18 cellular contexts compared by ENCODE assay signal in the genomic region with DNA sequence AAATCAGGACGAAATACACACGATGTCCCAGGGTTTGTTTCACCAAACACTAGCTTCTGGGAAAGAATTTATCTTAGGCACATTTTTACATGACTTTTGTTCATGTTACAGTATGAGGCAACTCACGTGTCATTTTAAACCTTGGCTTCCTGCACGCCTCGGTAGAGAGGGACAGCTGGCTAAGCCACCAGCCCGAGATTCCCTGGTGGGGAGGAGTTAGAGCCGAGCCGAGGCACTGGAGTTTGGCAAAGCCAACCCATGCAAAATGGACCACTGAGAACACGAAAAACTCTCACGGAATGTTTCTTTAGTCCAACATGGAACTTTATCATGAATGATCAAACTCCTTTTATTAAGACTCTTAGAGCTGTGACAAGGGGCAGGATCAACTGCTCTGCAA.
A peak's percentile ranks its signal among the peaks of the same experiment; 100 is the strongest.
DNase-seq lines count a peak whose midpoint lies in the region; ATAC-seq and TF ChIP-seq lines count a peak whose summit lies in the region.
"Had no signal": no experiment of that assay in that cellular context is flagged by ENCODE, and none has a peak within 500 bp of the region (broad histone marks: within the 10 kb centered on the region; RNA-seq: fewer than 3 reads in every experiment).

No MANE protein-coding gene starts in this region.

- peaks cover 32% of the 10 kb centered on the region for H3K9me2 ChIP-seq in GM23338 (ENCODE audit: insufficient read depth)

- H3K27ac ChIP-seq in GM23338 (ENCODE audit: low read depth) = no peak overlapping the region
- H3K27ac ChIP-seq in WERI-Rb-1 = no peak overlapping the region
- no peak overlapping the region for H3K27ac ChIP-seq in skeletal muscle tissue (ENCODE audit: low read depth, low read length)
- no peak overlapping the region for H3K27ac ChIP-seq in foreskin keratinocyte
- H3K27ac ChIP-seq: HL-60 had no signal

- H3K36me3 Mint-ChIP-seq in GM23338 (ENCODE audit: low read depth) = peaks cover 3% of the 10 kb centered on the region; the same call in 2 of the 3 replicates
- H3K36me3 Mint-ChIP-seq in T-cell = no peaks in the 10 kb centered on the region
- H3K36me3 Mint-ChIP-seq: CD14-positive monocyte; CD8-positive, alpha-beta T cell had no signal

- no peak for TF ChIP-seq CTCF in GM23338 (conservative IDR thresholded peaks at IDR 0.05; ENCODE audit: low read depth in 2 of 2)
- no peak for TF ChIP-seq CTCF in WERI-Rb-1 (IDR thresholded peaks at IDR 0.05; ENCODE audit: low read depth, low read length)
- no peak for TF ChIP-seq CTCF in foreskin keratinocyte (conservative IDR thresholded peaks at IDR 0.05)

- H3K36me3 ChIP-seq in GM23338 (ENCODE audit: insufficient read depth) (no peaks in the 10 kb centered on the region), WERI-Rb-1 (no peaks in the 10 kb centered on the region), skeletal muscle tissue (ENCODE audit: control insufficient read depth in 3 of 3, insufficient read depth in 3 of 3, low read length in 3 of 3) (no peaks in the 10 kb centered on the region)
- H3K36me3 ChIP-seq: BE2C had no signal

- H3K4me2 ChIP-seq in GM23338 = no peak overlapping the region

- no peaks in the 10 kb centered on the region for H3K27me3 ChIP-seq in GM23338 (ENCODE audit: insufficient read depth)
- no peaks in the 10 kb centered on the region for H3K27me3 ChIP-seq in WERI-Rb-1 (ENCODE audit: insufficient read depth, low read depth, severe bottlenecking)
- no peaks in the 10 kb centered on the region for H3K27me3 ChIP-seq in skeletal muscle tissue (ENCODE audit: control insufficient read depth in 3 of 3, insufficient read depth in 3 of 3, low read length in 3 of 3)
- peaks cover 27% of the 10 kb centered on the region for H3K27me3 ChIP-seq in foreskin keratinocyte

- no peaks in the 10 kb centered on the region for H3K79me2 ChIP-seq in GM23338 (replicated peaks; ENCODE audit: insufficient read depth)

- H3K27ac Mint-ChIP-seq in GM23338 = no peak overlapping the region
- H3K27ac Mint-ChIP-seq in T-cell = peak overlapping the region in 1 of 2 donors; percentile 40
- H3K27ac Mint-ChIP-seq: CD14-positive monocyte; CD8-positive, alpha-beta T cell; HFFc6 had no signal

- peak overlapping the region; percentile 56; the same call in 1 of the 2 replicates for H2AFZ ChIP-seq in GM23338

- H3K4me1 ChIP-seq in GM23338 (ENCODE audit: insufficient read depth) = no peaks in the 10 kb centered on the region
- H3K4me1 ChIP-seq in skeletal muscle tissue (ENCODE audit: control insufficient read depth in 3 of 3, insufficient read depth in 3 of 3, low read length in 3 of 3) = peaks cover 0 to 5% (median 0%) of the 10 kb centered on the region in 3 donors
- H3K4me1 ChIP-seq in foreskin keratinocyte = no peaks in the 10 kb centered on the region
- H3K4me1 ChIP-seq: BE2C had no signal

- no peaks in the 10 kb centered on the region for H3F3A ChIP-seq in GM23338 (replicated peaks; ENCODE audit: low read depth)

- DNase-seq in GM23338 (ENCODE audit: low spot score) = no peak
- peak; percentile 46 for DNase-seq in WERI-Rb-1
- DNase-seq in myocyte (ENCODE audit: low read depth) = peak; percentile 81
- DNase-seq in foreskin keratinocyte = no peak
- DNase-seq in T-cell = no peak
- DNase-seq: BE2C; CD8-positive, alpha-beta T cell; COR-L47; DMS153; DMS79 treated with DMSO at 0.1 percent for 48 hours; EL; GDM1; HCEC 1CT; HFFc6 had no signal

- H3K9me3 Mint-ChIP-seq in GM23338 (peaks cover 4% of the 10 kb centered on the region; the same call in 2 of the 3 replicates), T-cell (no peaks in the 10 kb centered on the region)
- H3K9me3 Mint-ChIP-seq: CD8-positive, alpha-beta T cell; HFFc6 had no signal

- H3K9me3 ChIP-seq in WERI-Rb-1 (ENCODE audit: severe bottlenecking) (peaks cover 5% of the 10 kb centered on the region), skeletal muscle tissue (ENCODE audit: control insufficient read depth in 3 of 3, low read length in 3 of 3) (no peaks in the 10 kb centered on the region)
- H3K9me3 ChIP-seq: BE2C had no signal

- POLR2A ChIA-PET in T-cell (lab: Charles Lee) = no interaction called here

- H3K9ac ChIP-seq in skeletal muscle tissue (ENCODE audit: low read depth in 1 of 3, low read length in 3 of 3) = no peak overlapping the region

- CTCF ChIA-PET in T-cell (lab: Charles Lee) = no interaction called here

- ATAC-seq in GM23338 (no peak), foreskin keratinocyte (no peak), T-cell (replicated peaks in 1 of 4) (no peak), HG03442 (IDR thresholded peaks at IDR 0.05; ENCODE audit: unreplicated experiment) (no peak)
- ATAC-seq: CD8-positive, alpha-beta T cell had no signal

- H3K4me3 ChIP-seq in GM23338 (no peak overlapping the region), WERI-Rb-1 (ENCODE audit: low read depth, low read length) (no peak overlapping the region), skeletal muscle tissue (ENCODE audit: low read length in 3 of 3) (peak overlapping the region; percentile 34 to 46 (median 41))

- H4K20me1 ChIP-seq in GM23338 (replicated peaks; ENCODE audit: insufficient read depth) = no peaks in the 10 kb centered on the region

- peaks cover 3% of the 10 kb centered on the region for H3K27me3 Mint-ChIP-seq in GM23338 (ENCODE audit: insufficient read depth, low read depth, poor library complexity)
- H3K27me3 Mint-ChIP-seq in T-cell = peaks cover 32 to 35% of the 10 kb centered on the region in 2 donors

- H3K4me3 Mint-ChIP-seq in GM23338 = no peak overlapping the region
- no peak overlapping the region for H3K4me3 Mint-ChIP-seq in T-cell
- H3K4me3 Mint-ChIP-seq: CD14-positive monocyte; CD8-positive, alpha-beta T cell; HFFc6 had no signal

- H3K4me1 Mint-ChIP-seq in GM23338 (no peaks in the 10 kb centered on the region), T-cell (no peaks in the 10 kb centered on the region)
- H3K4me1 Mint-ChIP-seq: CD14-positive monocyte had no signal

TF ChIP-seq in GM23338, 12 proteins besides CTCF, POLR2A, EP300 and RAD21 (continues in another document):
- no peak for TF ChIP-seq POLR2AphosphoS5 (IDR thresholded peaks at IDR 0.05; ENCODE audit: low read depth)
- TF ChIP-seq ETS1 (IDR thresholded peaks at IDR 0.05) = no peak
- no peak for TF ChIP-seq ZNF114 (CRISPR knock-in tag; IDR thresholded peaks at IDR 0.05)
- no peak for TF ChIP-seq STAT1 (IDR thresholded peaks at IDR 0.05; ENCODE audit: unreplicated experiment)
- TF ChIP-seq, protein P1, sequence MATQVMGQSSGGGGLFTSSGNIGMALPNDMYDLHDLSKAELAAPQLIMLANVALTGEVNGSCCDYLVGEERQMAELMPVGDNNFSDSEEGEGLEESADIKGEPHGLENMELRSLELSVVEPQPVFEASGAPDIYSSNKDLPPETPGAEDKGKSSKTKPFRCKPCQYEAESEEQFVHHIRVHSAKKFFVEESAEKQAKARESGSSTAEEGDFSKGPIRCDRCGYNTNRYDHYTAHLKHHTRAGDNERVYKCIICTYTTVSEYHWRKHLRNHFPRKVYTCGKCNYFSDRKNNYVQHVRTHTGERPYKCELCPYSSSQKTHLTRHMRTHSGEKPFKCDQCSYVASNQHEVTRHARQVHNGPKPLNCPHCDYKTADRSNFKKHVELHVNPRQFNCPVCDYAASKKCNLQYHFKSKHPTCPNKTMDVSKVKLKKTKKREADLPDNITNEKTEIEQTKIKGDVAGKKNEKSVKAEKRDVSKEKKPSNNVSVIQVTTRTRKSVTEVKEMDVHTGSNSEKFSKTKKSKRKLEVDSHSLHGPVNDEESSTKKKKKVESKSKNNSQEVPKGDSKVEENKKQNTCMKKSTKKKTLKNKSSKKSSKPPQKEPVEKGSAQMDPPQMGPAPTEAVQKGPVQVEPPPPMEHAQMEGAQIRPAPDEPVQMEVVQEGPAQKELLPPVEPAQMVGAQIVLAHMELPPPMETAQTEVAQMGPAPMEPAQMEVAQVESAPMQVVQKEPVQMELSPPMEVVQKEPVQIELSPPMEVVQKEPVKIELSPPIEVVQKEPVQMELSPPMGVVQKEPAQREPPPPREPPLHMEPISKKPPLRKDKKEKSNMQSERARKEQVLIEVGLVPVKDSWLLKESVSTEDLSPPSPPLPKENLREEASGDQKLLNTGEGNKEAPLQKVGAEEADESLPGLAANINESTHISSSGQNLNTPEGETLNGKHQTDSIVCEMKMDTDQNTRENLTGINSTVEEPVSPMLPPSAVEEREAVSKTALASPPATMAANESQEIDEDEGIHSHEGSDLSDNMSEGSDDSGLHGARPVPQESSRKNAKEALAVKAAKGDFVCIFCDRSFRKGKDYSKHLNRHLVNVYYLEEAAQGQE (IDR thresholded peaks at IDR 0.05; ENCODE audit: unreplicated experiment) = no peak
- TF ChIP-seq CREB1 (CRISPR knock-in tag; IDR thresholded peaks at IDR 0.05; ENCODE audit: low read depth) = no peak
- no peak for TF ChIP-seq NANOG (IDR thresholded peaks at IDR 0.05; ENCODE audit: borderline replicate concordance)
- no peak for TF ChIP-seq EZH2 (IDR thresholded peaks at IDR 0.05; ENCODE audit: low read depth, unreplicated experiment)
- no peak for TF ChIP-seq EZH2phosphoT487 (IDR thresholded peaks at IDR 0.05; ENCODE audit: unreplicated experiment)

Comparison
In these comparisons a context has a peak if more than half of its experiments do, and no peak if none do; other contexts are left out.
1. DNase-seq: peak in WERI-Rb-1 (single experiment) and myocyte (single experiment); none in GM23338 (single experiment), foreskin keratinocyte (0 of 2) and T-cell (0 of 34).
2. H3K4me3 ChIP-seq: peak in skeletal muscle tissue (3 of 3); none in GM23338 (single experiment) and WERI-Rb-1 (single experiment).